In the genomic region with DNA sequence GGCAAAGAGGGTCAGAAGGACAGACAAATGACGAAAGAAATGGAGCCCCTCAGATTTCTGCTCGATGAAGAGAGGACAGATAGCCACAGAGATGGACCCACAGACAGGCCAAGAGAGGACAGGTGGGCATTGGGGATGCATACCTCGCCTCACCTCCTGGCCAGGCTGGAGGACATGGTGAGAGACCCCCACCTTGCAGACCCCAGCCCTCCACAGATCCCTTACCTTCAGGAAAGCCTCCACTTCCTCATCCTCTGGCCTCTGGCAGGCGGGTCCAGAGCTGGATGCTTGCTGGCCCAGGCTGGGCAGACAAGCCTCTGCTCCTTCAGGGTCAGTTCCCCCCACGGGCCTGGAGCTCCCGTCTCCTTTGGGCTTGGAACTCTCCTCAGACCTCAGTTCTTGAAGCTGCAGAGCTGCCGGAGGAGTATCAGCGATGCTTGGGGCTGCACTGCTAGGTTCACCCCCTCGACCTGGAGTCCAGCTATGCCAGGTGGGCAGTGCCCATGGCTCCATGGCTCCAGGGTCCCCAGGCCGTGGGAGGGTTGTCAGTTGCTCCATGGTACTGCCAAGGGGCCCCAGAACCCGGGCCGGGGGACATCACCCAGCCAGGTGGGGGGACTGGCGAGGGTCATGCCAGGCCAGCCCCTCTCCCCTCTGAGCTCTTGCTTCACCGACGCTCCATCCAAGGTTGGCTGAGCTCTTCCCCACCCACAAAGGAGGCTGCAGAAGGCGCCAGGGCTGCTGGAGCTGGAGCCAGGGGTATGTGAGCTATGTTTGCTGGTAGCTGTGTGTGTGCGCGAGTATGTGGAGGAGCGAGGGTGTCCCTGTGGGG, we compare ENCODE assay signal across 1 cellular context.
TF ChIP-seq lines count a peak whose summit lies in the region.

No MANE protein-coding gene starts in this region.

TF ChIP-seq in K562, 482 proteins besides CTCF, POLR2A, EP300 and RAD21 (continues in another document):
- TF ChIP-seq SRSF7 (optimal IDR thresholded peaks at IDR 0.05; ENCODE audit: low read depth, low read length): no peak
- no peak for TF ChIP-seq XRCC5 (IDR thresholded peaks at IDR 0.05; ENCODE audit: low read depth, low read length)
- no peak for TF ChIP-seq ARID2 (IDR thresholded peaks at IDR 0.05)
- TF ChIP-seq, protein P1, sequence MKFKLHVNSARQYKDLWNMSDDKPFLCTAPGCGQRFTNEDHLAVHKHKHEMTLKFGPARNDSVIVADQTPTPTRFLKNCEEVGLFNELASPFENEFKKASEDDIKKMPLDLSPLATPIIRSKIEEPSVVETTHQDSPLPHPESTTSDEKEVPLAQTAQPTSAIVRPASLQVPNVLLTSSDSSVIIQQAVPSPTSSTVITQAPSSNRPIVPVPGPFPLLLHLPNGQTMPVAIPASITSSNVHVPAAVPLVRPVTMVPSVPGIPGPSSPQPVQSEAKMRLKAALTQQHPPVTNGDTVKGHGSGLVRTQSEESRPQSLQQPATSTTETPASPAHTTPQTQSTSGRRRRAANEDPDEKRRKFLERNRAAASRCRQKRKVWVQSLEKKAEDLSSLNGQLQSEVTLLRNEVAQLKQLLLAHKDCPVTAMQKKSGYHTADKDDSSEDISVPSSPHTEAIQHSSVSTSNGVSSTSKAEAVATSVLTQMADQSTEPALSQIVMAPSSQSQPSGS (CRISPR knock-in tag; IDR thresholded peaks at IDR 0.05): no peak
- TF ChIP-seq ZNF232 (CRISPR knock-in tag; IDR thresholded peaks at IDR 0.05): no peak
- TF ChIP-seq BRD4 (IDR thresholded peaks at IDR 0.05): no peak
- no peak for TF ChIP-seq MECOM (CRISPR knock-in tag; IDR thresholded peaks at IDR 0.05)
- TF ChIP-seq HMGN3 (IDR thresholded peaks at IDR 0.05; ENCODE audit: borderline replicate concordance, extremely low read depth, insufficient read length, low read depth, low read length): peak; percentile 41
- no peak for TF ChIP-seq SMARCC2 (IDR thresholded peaks at IDR 0.05; ENCODE audit: low read depth)
- no peak for TF ChIP-seq ATF7 (IDR thresholded peaks at IDR 0.05)
- TF ChIP-seq CBFA2T2 (conservative IDR thresholded peaks at IDR 0.05): no peak
- no peak for TF ChIP-seq SMAD1 (IDR thresholded peaks at IDR 0.05; ENCODE audit: low read depth, low read length, partially characterized antibody)
- TF ChIP-seq ZNF121 (CRISPR knock-in tag; conservative IDR thresholded peaks at IDR 0.05): no peak
- TF ChIP-seq SIX5 (IDR thresholded peaks at IDR 0.05; ENCODE audit: borderline replicate concordance in 1 of 2, insufficient read depth in 1 of 2, low read depth in 1 of 2, low read length in 2 of 2): no peak
- no peak for TF ChIP-seq ZNF224 (CRISPR knock-in tag; IDR thresholded peaks at IDR 0.05)
- TF ChIP-seq ZNF384 (IDR thresholded peaks at IDR 0.05; ENCODE audit: low read depth, low read length): no peak
- TF ChIP-seq, protein P2, sequence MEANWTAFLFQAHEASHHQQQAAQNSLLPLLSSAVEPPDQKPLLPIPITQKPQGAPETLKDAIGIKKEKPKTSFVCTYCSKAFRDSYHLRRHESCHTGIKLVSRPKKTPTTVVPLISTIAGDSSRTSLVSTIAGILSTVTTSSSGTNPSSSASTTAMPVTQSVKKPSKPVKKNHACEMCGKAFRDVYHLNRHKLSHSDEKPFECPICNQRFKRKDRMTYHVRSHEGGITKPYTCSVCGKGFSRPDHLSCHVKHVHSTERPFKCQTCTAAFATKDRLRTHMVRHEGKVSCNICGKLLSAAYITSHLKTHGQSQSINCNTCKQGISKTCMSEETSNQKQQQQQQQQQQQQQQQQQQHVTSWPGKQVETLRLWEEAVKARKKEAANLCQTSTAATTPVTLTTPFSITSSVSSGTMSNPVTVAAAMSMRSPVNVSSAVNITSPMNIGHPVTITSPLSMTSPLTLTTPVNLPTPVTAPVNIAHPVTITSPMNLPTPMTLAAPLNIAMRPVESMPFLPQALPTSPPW (CRISPR knock-in tag; IDR thresholded peaks at IDR 0.05): no peak
- TF ChIP-seq, protein P3, sequence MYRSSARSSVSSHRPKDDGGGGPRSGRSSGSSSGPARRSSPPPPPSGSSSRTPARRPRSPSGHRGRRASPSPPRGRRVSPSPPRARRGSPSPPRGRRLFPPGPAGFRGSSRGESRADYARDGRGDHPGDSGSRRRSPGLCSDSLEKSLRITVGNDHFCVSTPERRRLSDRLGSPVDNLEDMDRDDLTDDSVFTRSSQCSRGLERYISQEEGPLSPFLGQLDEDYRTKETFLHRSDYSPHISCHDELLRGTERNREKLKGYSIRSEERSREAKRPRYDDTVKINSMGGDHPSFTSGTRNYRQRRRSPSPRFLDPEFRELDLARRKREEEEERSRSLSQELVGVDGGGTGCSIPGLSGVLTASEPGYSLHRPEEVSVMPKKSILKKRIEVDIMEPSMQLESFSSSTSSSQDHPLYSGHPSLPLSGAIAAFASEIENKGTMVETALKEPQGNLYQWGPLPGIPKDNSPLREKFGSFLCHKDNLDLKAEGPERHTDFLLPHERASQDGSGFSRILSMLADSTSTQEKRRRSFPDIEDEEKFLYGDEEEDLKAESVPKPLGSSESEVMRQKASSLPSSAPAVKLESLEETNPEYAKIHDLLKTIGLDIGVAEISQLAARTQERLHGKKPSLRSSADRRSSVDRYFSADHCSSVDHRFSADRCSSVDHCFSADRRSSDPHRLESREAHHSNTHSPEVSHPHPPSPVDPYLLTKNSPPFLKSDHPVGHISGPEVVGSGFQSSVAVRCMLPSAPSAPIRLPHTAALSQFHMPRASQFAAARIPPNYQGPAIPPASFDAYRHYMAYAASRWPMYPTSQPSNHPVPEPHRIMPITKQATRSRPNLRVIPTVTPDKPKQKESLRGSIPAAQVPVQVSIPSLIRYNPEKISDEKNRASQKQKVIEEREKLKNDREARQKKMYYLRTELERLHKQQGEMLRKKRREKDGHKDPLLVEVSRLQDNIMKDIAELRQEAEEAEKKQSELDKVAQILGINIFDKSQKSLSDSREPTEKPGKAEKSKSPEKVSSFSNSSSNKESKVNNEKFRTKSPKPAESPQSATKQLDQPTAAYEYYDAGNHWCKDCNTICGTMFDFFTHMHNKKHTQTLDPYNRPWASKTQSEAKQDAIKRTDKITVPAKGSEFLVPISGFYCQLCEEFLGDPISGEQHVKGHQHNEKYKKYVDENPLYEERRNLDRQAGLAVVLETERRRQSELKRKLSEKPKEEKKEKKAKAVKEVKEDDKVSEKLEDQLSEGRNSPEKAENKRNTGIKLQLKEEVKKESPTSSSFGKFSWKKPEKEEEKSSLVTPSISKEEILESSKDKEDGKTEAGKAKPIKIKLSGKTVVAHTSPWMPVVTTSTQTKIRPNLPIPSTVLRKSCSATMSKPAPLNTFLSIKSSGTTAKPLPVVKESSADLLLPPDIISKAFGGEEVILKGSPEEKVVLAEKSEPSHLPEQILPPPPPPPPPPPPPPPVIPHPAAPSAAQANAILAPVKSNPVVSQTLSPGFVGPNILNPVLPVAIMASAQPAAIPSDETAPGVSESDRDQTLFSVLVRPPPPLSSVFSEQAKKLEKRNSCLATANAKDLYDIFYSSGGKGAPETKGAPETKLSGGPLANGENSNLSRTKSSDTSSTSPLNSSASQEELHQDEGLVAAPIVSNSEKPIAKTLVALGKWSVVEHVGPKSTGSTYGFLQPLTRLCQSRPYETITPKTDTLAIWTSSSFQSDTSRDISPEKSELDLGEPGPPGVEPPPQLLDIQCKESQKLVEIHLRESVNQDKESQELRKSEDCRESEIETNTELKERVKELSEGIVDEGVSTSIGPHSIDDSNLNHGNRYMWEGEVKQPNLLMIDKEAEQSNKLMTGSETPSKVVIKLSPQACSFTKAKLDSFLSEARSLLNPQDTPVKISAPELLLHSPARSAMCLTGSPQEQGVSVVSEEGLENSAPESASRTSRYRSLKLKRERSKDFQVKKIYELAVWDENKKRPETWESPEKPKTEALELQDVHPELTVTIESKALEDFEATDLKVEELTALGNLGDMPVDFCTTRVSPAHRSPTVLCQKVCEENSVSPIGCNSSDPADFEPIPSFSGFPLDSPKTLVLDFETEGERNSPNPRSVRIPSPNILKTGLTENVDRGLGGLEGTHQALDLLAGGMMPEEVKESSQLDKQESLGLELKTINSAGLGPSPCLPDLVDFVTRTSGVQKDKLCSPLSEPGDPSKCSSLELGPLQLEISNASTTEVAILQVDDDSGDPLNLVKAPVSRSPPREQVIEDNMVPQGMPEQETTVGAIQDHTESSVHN (IDR thresholded peaks at IDR 0.05; ENCODE audit: borderline replicate concordance in 1 of 2, low read depth in 1 of 2): no peak
- no peak for TF ChIP-seq RFX5 (IDR thresholded peaks at IDR 0.05; ENCODE audit: low read depth, low read length)
- TF ChIP-seq, protein P4, sequence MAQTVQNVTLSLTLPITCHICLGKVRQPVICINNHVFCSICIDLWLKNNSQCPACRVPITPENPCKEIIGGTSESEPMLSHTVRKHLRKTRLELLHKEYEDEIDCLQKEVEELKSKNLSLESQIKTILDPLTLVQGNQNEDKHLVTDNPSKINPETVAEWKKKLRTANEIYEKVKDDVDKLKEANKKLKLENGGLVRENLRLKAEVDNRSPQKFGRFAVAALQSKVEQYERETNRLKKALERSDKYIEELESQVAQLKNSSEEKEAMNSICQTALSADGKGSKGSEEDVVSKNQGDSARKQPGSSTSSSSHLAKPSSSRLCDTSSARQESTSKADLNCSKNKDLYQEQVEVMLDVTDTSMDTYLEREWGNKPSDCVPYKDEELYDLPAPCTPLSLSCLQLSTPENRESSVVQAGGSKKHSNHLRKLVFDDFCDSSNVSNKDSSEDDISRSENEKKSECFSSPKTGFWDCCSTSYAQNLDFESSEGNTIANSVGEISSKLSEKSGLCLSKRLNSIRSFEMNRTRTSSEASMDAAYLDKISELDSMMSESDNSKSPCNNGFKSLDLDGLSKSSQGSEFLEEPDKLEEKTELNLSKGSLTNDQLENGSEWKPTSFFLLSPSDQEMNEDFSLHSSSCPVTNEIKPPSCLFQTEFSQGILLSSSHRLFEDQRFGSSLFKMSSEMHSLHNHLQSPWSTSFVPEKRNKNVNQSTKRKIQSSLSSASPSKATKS (CRISPR knock-in tag; IDR thresholded peaks at IDR 0.05): no peak
- TF ChIP-seq, protein P5, sequence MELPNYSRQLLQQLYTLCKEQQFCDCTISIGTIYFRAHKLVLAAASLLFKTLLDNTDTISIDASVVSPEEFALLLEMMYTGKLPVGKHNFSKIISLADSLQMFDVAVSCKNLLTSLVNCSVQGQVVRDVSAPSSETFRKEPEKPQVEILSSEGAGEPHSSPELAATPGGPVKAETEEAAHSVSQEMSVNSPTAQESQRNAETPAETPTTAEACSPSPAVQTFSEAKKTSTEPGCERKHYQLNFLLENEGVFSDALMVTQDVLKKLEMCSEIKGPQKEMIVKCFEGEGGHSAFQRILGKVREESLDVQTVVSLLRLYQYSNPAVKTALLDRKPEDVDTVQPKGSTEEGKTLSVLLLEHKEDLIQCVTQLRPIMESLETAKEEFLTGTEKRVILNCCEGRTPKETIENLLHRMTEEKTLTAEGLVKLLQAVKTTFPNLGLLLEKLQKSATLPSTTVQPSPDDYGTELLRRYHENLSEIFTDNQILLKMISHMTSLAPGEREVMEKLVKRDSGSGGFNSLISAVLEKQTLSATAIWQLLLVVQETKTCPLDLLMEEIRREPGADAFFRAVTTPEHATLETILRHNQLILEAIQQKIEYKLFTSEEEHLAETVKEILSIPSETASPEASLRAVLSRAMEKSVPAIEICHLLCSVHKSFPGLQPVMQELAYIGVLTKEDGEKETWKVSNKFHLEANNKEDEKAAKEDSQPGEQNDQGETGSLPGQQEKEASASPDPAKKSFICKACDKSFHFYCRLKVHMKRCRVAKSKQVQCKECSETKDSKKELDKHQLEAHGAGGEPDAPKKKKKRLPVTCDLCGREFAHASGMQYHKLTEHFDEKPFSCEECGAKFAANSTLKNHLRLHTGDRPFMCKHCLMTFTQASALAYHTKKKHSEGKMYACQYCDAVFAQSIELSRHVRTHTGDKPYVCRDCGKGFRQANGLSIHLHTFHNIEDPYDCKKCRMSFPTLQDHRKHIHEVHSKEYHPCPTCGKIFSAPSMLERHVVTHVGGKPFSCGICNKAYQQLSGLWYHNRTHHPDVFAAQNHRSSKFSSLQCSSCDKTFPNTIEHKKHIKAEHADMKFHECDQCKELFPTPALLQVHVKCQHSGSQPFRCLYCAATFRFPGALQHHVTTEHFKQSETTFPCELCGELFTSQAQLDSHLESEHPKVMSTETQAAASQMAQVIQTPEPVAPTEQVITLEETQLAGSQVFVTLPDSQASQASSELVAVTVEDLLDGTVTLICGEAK (IDR thresholded peaks at IDR 0.05): no peak
- TF ChIP-seq, protein P5 (CRISPR knock-in tag; IDR thresholded peaks at IDR 0.05): 0 out of 2 replicates have a peak, but pooled peaks have one; percentile 6
- TF ChIP-seq NCOA1 (IDR thresholded peaks at IDR 0.05; ENCODE audit: low read depth): no peak
- TF ChIP-seq, protein P6, sequence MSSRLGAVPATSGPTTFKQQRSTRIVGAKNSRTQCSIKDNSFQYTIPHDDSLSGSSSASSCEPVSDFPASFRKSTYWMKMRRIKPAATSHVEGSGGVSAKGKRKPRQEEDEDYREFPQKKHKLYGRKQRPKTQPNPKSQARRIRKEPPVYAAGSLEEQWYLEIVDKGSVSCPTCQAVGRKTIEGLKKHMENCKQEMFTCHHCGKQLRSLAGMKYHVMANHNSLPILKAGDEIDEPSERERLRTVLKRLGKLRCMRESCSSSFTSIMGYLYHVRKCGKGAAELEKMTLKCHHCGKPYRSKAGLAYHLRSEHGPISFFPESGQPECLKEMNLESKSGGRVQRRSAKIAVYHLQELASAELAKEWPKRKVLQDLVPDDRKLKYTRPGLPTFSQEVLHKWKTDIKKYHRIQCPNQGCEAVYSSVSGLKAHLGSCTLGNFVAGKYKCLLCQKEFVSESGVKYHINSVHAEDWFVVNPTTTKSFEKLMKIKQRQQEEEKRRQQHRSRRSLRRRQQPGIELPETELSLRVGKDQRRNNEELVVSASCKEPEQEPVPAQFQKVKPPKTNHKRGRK (tag; IDR thresholded peaks at IDR 0.05): no peak
- TF ChIP-seq SPI1 (IDR thresholded peaks at IDR 0.05; ENCODE audit: borderline replicate concordance, low read depth, low read length): peak; percentile 52; the same call in 1 of the 2 replicates
- TF ChIP-seq RBM14 (IDR thresholded peaks at IDR 0.05; ENCODE audit: borderline replicate concordance, insufficient read depth, low read depth, low read length): peak; percentile 93; the same call in 1 of the 2 replicates
- TF ChIP-seq ZNF668 (CRISPR knock-in tag; IDR thresholded peaks at IDR 0.05): no peak
